In the genomic region with DNA sequence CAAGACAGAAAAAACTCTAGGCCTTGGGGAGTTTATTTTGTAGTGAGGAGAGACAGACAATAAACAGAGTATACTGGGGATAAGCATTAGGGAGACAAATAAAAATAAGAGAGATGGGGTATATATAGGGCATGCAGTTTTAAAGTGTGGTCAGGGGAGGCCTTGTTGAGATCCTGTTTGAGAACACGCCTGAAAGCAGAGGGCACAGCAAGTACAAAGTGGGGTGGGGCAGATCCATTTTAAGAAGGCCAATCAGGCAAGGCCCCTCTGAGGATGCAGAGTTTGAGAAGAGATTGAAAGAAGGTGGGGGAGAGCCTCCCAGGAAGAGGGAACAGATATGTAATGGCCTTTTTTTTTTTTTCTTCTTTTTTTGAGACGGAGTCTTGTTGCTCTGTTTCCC, we compare ENCODE assay signal across 8 cellular contexts. TPM values are rescaled to one million over a fixed set of nuclear protein-coding genes. Genes with fewer than 3 reads are reported as not detected.
DNase-seq lines count a peak whose midpoint lies in the region; ATAC-seq lines count a peak whose summit lies in the region.

No MANE protein-coding gene starts in this region.

- peak overlapping the region; percentile 100 for H3K27ac Mint-ChIP-seq in T-helper 2 cell treated with Interferon-gamma antibody and Interleukin-4, amounts not matched to agents 5 μg/mL and 100 μg/mL, for 36 hours
- H3K27ac Mint-ChIP-seq in activated CD8-positive, alpha-beta T cell treated with anti-CD3 and anti-CD28 coated beads, Interleukin-2, amount 10 ng/mL, durations not matched to agents 7 days and 5 days: peak overlapping the region; percentile 100
- peak overlapping the region; percentile 98 for H3K27ac Mint-ChIP-seq in stimulated activated memory B cell treated with anti-CD40 and anti-IgM and Interleukin-4, amounts not matched to agents 10 μg/mL and 1 μg/mL and 100 μg/mL, for 72 hours

- H3K36me3 Mint-ChIP-seq in T-helper 2 cell treated with Interferon-gamma antibody and Interleukin-4, amounts not matched to agents 5 μg/mL and 100 μg/mL, for 36 hours (ENCODE audit: low read depth): peaks cover 42% of the 10 kb centered on the region
- peaks cover 49% of the 10 kb centered on the region for H3K36me3 Mint-ChIP-seq in activated CD8-positive, alpha-beta T cell treated with anti-CD3 and anti-CD28 coated beads, Interleukin-2, amount 10 ng/mL, durations not matched to agents 7 days and 5 days (ENCODE audit: low read depth)
- H3K36me3 Mint-ChIP-seq in stimulated activated memory B cell treated with anti-CD40 and anti-IgM and Interleukin-4, amounts not matched to agents 10 μg/mL and 1 μg/mL and 100 μg/mL, for 72 hours: peaks cover 37% of the 10 kb centered on the region

- H3K27me3 Mint-ChIP-seq in T-helper 2 cell treated with Interferon-gamma antibody and Interleukin-4, amounts not matched to agents 5 μg/mL and 100 μg/mL, for 36 hours (ENCODE audit: low read depth): no peaks in the 10 kb centered on the region
- no peaks in the 10 kb centered on the region for H3K27me3 Mint-ChIP-seq in activated CD8-positive, alpha-beta T cell treated with anti-CD3 and anti-CD28 coated beads, Interleukin-2, amount 10 ng/mL, durations not matched to agents 7 days and 5 days (ENCODE audit: low read depth)
- no peaks in the 10 kb centered on the region for H3K27me3 Mint-ChIP-seq in stimulated activated memory B cell treated with anti-CD40 and anti-IgM and Interleukin-4, amounts not matched to agents 10 μg/mL and 1 μg/mL and 100 μg/mL, for 72 hours

- H3K36me3 ChIP-seq in iPS-15b (ENCODE audit: control insufficient read depth, insufficient read depth, low read length): peaks cover 4% of the 10 kb centered on the region

- peak overlapping the region; percentile 96 for H3K4me3 Mint-ChIP-seq in T-helper 2 cell treated with Interferon-gamma antibody and Interleukin-4, amounts not matched to agents 5 μg/mL and 100 μg/mL, for 36 hours
- peak overlapping the region; percentile 96 for H3K4me3 Mint-ChIP-seq in activated CD8-positive, alpha-beta T cell treated with anti-CD3 and anti-CD28 coated beads, Interleukin-2, amount 10 ng/mL, durations not matched to agents 7 days and 5 days
- peak overlapping the region; percentile 94 for H3K4me3 Mint-ChIP-seq in stimulated activated memory B cell treated with anti-CD40 and anti-IgM and Interleukin-4, amounts not matched to agents 10 μg/mL and 1 μg/mL and 100 μg/mL, for 72 hours

- no peak for ATAC-seq in activated CD8-positive, alpha-beta T cell treated with anti-CD3 and anti-CD28 coated beads, Interleukin-2, amount 10 ng/mL, durations not matched to agents 7 days and 5 days
- no peak for ATAC-seq in stimulated activated memory B cell treated with anti-CD40 and anti-IgM and Interleukin-4, amounts not matched to agents 10 μg/mL and 1 μg/mL and 100 μg/mL, for 72 hours

- peak overlapping the region; percentile 47 for H3K9ac ChIP-seq in iPS-15b (ENCODE audit: low read depth, low read length)

- H3K4me1 ChIP-seq in iPS-15b (ENCODE audit: control insufficient read depth, insufficient read depth, low read length): peaks cover 10% of the 10 kb centered on the region

- POLR2A ChIA-PET in activated CD8-positive, alpha-beta T cell treated with anti-CD3 and anti-CD28 coated beads, Interleukin-2, amount 10 ng/mL, durations not matched to agents 7 days and 5 days (lab: Charles Lee): no interaction called here

- H3K4me3 ChIP-seq in iPS-15b (ENCODE audit: low read depth, low read length): peak overlapping the region; percentile 96

- no peaks in the 10 kb centered on the region for H3K27me3 ChIP-seq in iPS-15b (ENCODE audit: control insufficient read depth, insufficient read depth, low read length)

- CTCF ChIA-PET in activated CD8-positive, alpha-beta T cell treated with anti-CD3 and anti-CD28 coated beads, Interleukin-2, amount 10 ng/mL, durations not matched to agents 7 days and 5 days (lab: Charles Lee): no interaction called here

- peaks cover 30% of the 10 kb centered on the region for H3K4me1 Mint-ChIP-seq in T-helper 2 cell treated with Interferon-gamma antibody and Interleukin-4, amounts not matched to agents 5 μg/mL and 100 μg/mL, for 36 hours (ENCODE audit: low read depth)
- H3K4me1 Mint-ChIP-seq in activated CD8-positive, alpha-beta T cell treated with anti-CD3 and anti-CD28 coated beads, Interleukin-2, amount 10 ng/mL, durations not matched to agents 7 days and 5 days (ENCODE audit: low read depth): peaks cover 32% of the 10 kb centered on the region
- H3K4me1 Mint-ChIP-seq in stimulated activated memory B cell treated with anti-CD40 and anti-IgM and Interleukin-4, amounts not matched to agents 10 μg/mL and 1 μg/mL and 100 μg/mL, for 72 hours: peaks cover 53% of the 10 kb centered on the region

- no peaks in the 10 kb centered on the region for H3K9me3 ChIP-seq in iPS-15b (ENCODE audit: control insufficient read depth, insufficient read depth, low read length)

- H3K9me3 Mint-ChIP-seq in T-helper 2 cell treated with Interferon-gamma antibody and Interleukin-4, amounts not matched to agents 5 μg/mL and 100 μg/mL, for 36 hours: no peaks in the 10 kb centered on the region
- no peaks in the 10 kb centered on the region for H3K9me3 Mint-ChIP-seq in activated CD8-positive, alpha-beta T cell treated with anti-CD3 and anti-CD28 coated beads, Interleukin-2, amount 10 ng/mL, durations not matched to agents 7 days and 5 days (ENCODE audit: insufficient read depth)
- H3K9me3 Mint-ChIP-seq in stimulated activated memory B cell treated with anti-CD40 and anti-IgM and Interleukin-4, amounts not matched to agents 10 μg/mL and 1 μg/mL and 100 μg/mL, for 72 hours: no peaks in the 10 kb centered on the region

- no peak for DNase-seq in T-helper 2 cell treated with Interferon-gamma antibody and Interleukin-4, amounts not matched to agents 5 μg/mL and 100 μg/mL, for 36 hours (ENCODE audit: low spot score)
- DNase-seq in T-helper 2 cell: no peak
- no peak for DNase-seq in activated CD8-positive, alpha-beta T cell treated with anti-CD3 and anti-CD28 coated beads, Interleukin-2, amount 10 ng/mL, durations not matched to agents 7 days and 5 days
- DNase-seq in T-helper 9 cell: no peak
- DNase-seq in kidney glomerular epithelial cell (lab: John Stamatoyannopoulos, UW): no peak
- no peak for DNase-seq in NCI-H82 treated with DMSO at 0.1 percent for 48 hours (lab: John Stamatoyannopoulos, UW; ENCODE audit: unreplicated experiment)

RNA-seq across cellular contexts. Expression of a gene that starts 2.1 kb away (rescaled TPM):
- total RNA-seq in activated CD8-positive, alpha-beta T cell treated with anti-CD3 and anti-CD28 coated beads, Interleukin-2, amount 10 ng/mL, durations not matched to agents 7 days and 5 days: 100 to 1,000 TPM; 223 to 225 TPM

RNA-seq across cellular contexts. Expression of a gene that starts 20.5 kb away (rescaled TPM):
- total RNA-seq in activated CD8-positive, alpha-beta T cell treated with anti-CD3 and anti-CD28 coated beads, Interleukin-2, amount 10 ng/mL, durations not matched to agents 7 days and 5 days: 10 to 100 TPM; 15.5 to 18.7 TPM

RNA-seq across cellular contexts. Expression of a gene that starts 52.2 kb away (rescaled TPM):
- 1 to 10 TPM; 6.2 to 8.4 TPM for total RNA-seq in activated CD8-positive, alpha-beta T cell treated with anti-CD3 and anti-CD28 coated beads, Interleukin-2, amount 10 ng/mL, durations not matched to agents 7 days and 5 days
